8 cellular contexts compared by ENCODE assay signal in the genomic region with DNA sequence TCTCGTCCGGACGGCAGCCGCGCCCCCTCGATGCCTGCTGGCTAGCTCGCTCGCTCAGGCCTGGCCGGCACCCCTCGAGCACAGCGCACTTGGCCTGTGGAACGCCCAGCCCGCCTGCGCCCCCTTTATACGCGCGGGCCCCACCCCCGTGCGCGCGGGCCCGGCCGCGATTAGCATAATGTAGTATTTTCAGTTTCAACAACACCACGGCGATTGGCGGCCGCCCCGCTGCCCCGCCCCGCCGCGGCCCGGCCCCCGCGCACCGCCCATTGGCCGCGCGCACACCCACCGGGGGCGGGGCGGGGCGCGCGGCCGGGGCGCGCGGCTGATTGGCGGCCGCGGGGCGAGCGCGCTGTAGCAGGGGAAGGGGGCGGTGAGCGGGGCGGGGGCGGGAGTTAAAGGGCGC. TPM values are rescaled to one million over a fixed set of nuclear protein-coding genes. Genes with fewer than 3 reads are reported as not detected.
DNase-seq lines count a peak whose midpoint lies in the region; ATAC-seq and TF ChIP-seq lines count a peak whose summit lies in the region.

TSS of gene CDKN1C (minus strand) at position 100 of the 406 bp plus-strand sequence. CDS start 319 bp downstream, outside the sequence.

- peak within 1 kb of the TSS; percentile 56 for H3K27ac Mint-ChIP-seq in Calu3 (ENCODE audit: unreplicated experiment)
- peak within 1 kb of the TSS in 1 of 3 donors; percentile 70 for H3K27ac Mint-ChIP-seq in IgD-negative memory B cell
- H3K27ac Mint-ChIP-seq in activated naive CD4-positive, alpha-beta T cell treated with anti-CD3 and anti-CD28 coated beads, Interleukin-2, amount 10 ng/mL, durations not matched to agents 7 days and 5 days: no peak within 1 kb of the TSS

- CTCF ChIA-PET in Calu3 (lab: Charles Lee): interaction anchor here (1.3 to 2.6 kb wide), 2 partner anchors 148 to 352 kb away, joined by 3 to 7 read pairs; no protein-coding TSS in a partner anchor
- CTCF ChIA-PET in activated naive CD4-positive, alpha-beta T cell treated with anti-CD3 and anti-CD28 coated beads, Interleukin-2, amount 10 ng/mL, durations not matched to agents 7 days and 5 days (lab: Charles Lee): interaction anchor here (1.6 to 13.7 kb wide), 2 partner anchors 44 to 351 kb away, joined by 6 to 344 read pairs; no protein-coding TSS in a partner anchor

- H3K36me3 Mint-ChIP-seq in Calu3 (ENCODE audit: insufficient read depth, unreplicated experiment): peaks cover 16% of the 10 kb centered on the region
- H3K36me3 Mint-ChIP-seq in IgD-negative memory B cell: no peaks in the 10 kb centered on the region
- no peaks in the 10 kb centered on the region for H3K36me3 Mint-ChIP-seq in activated naive CD4-positive, alpha-beta T cell treated with anti-CD3 and anti-CD28 coated beads, Interleukin-2, amount 10 ng/mL, durations not matched to agents 7 days and 5 days

- intact Hi-C loops in Calu3 (cut with micrococcal nuclease; ENCODE audit: unreplicated experiment): loop anchor here (10.0 kb wide), 1 partner anchor 451 kb away; no protein-coding TSS in a partner anchor

- ATAC-seq in GM21529 (IDR thresholded peaks at IDR 0.05; ENCODE audit: unreplicated experiment): peak; percentile 80

- BruUV-seq in Calu3 (replicated peaks; lab: Mats Ljungman, UMichigan): no TSS peak

- H3K9me3 Mint-ChIP-seq in Calu3 (ENCODE audit: low read depth, unreplicated experiment) (no peaks in the 10 kb centered on the region), IgD-negative memory B cell (no peaks in the 10 kb centered on the region)
- no peaks in the 10 kb centered on the region for H3K9me3 Mint-ChIP-seq in activated naive CD4-positive, alpha-beta T cell treated with anti-CD3 and anti-CD28 coated beads, Interleukin-2, amount 10 ng/mL, durations not matched to agents 7 days and 5 days

- H3K4me1 Mint-ChIP-seq in Calu3 (ENCODE audit: low read depth, unreplicated experiment): no peaks in the 10 kb centered on the region
- peaks cover 0 to 9% (median 3%) of the 10 kb centered on the region in 3 donors for H3K4me1 Mint-ChIP-seq in IgD-negative memory B cell
- H3K4me1 Mint-ChIP-seq in activated naive CD4-positive, alpha-beta T cell treated with anti-CD3 and anti-CD28 coated beads, Interleukin-2, amount 10 ng/mL, durations not matched to agents 7 days and 5 days: peaks cover 11% of the 10 kb centered on the region

- H3K27me3 Mint-ChIP-seq in Calu3 (ENCODE audit: unreplicated experiment) (peaks cover 23% of the 10 kb centered on the region), IgD-negative memory B cell (peaks cover 11% of the 10 kb centered on the region)
- H3K27me3 Mint-ChIP-seq in activated naive CD4-positive, alpha-beta T cell treated with anti-CD3 and anti-CD28 coated beads, Interleukin-2, amount 10 ng/mL, durations not matched to agents 7 days and 5 days: peaks cover 65% of the 10 kb centered on the region

- in situ Hi-C loops in SK-MEL-5 (cut with HindIII; ENCODE audit: low pct_unique_long_range_greater_than_20kb, low sequenced_read_pairs): no loop called here

- H3K4me3 Mint-ChIP-seq in Calu3 (ENCODE audit: low read depth, unreplicated experiment) (peak within 1 kb of the TSS; percentile 72), IgD-negative memory B cell (peak within 1 kb of the TSS; percentile 87 to 94 (median 92))
- peak within 1 kb of the TSS; percentile 75 for H3K4me3 Mint-ChIP-seq in activated naive CD4-positive, alpha-beta T cell treated with anti-CD3 and anti-CD28 coated beads, Interleukin-2, amount 10 ng/mL, durations not matched to agents 7 days and 5 days

- DNase-seq in Calu3 (peak; percentile 85), SK-MEL-5 (ENCODE audit: low read depth, low spot score) (peak; percentile 76), germinal center (ENCODE audit: low spot score) (peak; percentile 96), occipital lobe (lab: John Stamatoyannopoulos, UW) (peak; percentile 77), superior temporal gyrus (ENCODE audit: extremely low spot score) (peak; percentile 89)
- DNase-seq in activated naive CD4-positive, alpha-beta T cell treated with anti-CD3 and anti-CD28 coated beads, Interleukin-2, amount 10 ng/mL, durations not matched to agents 7 days and 5 days: peak; percentile 87

- no peak for TF ChIP-seq CTCF in Calu3 (IDR thresholded peaks at IDR 0.05; ENCODE audit: unreplicated experiment)

RNA-seq across cellular contexts. Expression of gene CDKN1C, which starts in this region (rescaled TPM):
- total RNA-seq in Calu3 (2022) (2.2 and 2.4 TPM in 2 replicates), occipital lobe (34.5 TPM)
- polyA plus RNA-seq in IgD-negative memory B cell: not detected
- total RNA-seq in SK-MEL-5 (2014; rRNA removed; shearing (Covaris generic)): 14.7 and 18.7 TPM in 2 replicates
- polyA plus RNA-seq in SK-MEL-5 (2015; cell fraction: cytosol; rRNA removed): 12.9 and 16.5 TPM in 2 replicates
- polyA plus RNA-seq in SK-MEL-5 (2015; cell fraction: nucleus; rRNA removed): 4.1 and 10.3 TPM in 2 replicates

Comparison
In these comparisons a context has a peak if more than half of its experiments do, and no peak if none do; other contexts are left out.
1. Peak in every context shown above with its lines: DNase-seq and ATAC-seq.